Comparison of ENCODE assay signal across 12 cellular contexts in genomic region chr7:44486693-44487092, GRCh38. TPM values are rescaled to one million over a fixed set of nuclear protein-coding genes. Genes with fewer than 3 reads are reported as not detected.
DNase-seq lines count a peak whose midpoint lies in the region; ATAC-seq and TF ChIP-seq lines count a peak whose summit lies in the region.
"Had no signal": no experiment of that assay in that cellular context is flagged by ENCODE, and none has a peak within 500 bp of the region (broad histone marks: within the 10 kb centered on the region; RNA-seq: fewer than 3 reads in every experiment).

No MANE protein-coding gene starts in this region.

- peak overlapping the region; percentile 17 for H3K27ac Mint-ChIP-seq in MCF 10A (ENCODE audit: low read depth, unreplicated experiment)
- peak overlapping the region; percentile 38 for H3K27ac Mint-ChIP-seq in T-helper 2 cell treated with Interferon-gamma antibody and Interleukin-4, amounts not matched to agents 5 μg/mL and 100 μg/mL, for 36 hours

- no peak overlapping the region for H3K27ac ChIP-seq in breast epithelium
- no peak overlapping the region for H3K27ac ChIP-seq in fibroblast of lung (ENCODE audit: insufficient read depth, low read length)
- H3K27ac ChIP-seq: KMS-11 had no signal

- H3K27me3 Mint-ChIP-seq in MCF 10A (ENCODE audit: insufficient read depth, unreplicated experiment) = no peaks in the 10 kb centered on the region
- no peaks in the 10 kb centered on the region for H3K27me3 Mint-ChIP-seq in T-helper 2 cell treated with Interferon-gamma antibody and Interleukin-4, amounts not matched to agents 5 μg/mL and 100 μg/mL, for 36 hours (ENCODE audit: low read depth)

- BruUV-seq in MCF 10A (replicated peaks; lab: Mats Ljungman, UMichigan) = no TSS peak

- no peak for TF ChIP-seq POLR2A in breast epithelium (IDR thresholded peaks at IDR 0.05)

- H3K4me1 ChIP-seq in breast epithelium (peaks cover 5 to 10% of the 10 kb centered on the region in 2 donors), fibroblast of lung (ENCODE audit: control insufficient read depth, extremely low read depth, insufficient read depth, low read length) (no peaks in the 10 kb centered on the region)

- intact Hi-C loops in MCF 10A (cut with micrococcal nuclease) (loop anchor here (1.0 kb wide), 1 partner anchor 79 kb away; no protein-coding TSS in a partner anchor), breast epithelium (cut with DNase I; ENCODE audit: low total_unique reads) (no loop called here)

- CTCF ChIA-PET in MCF 10A (lab: Yijun Ruan, JAX) = interaction anchor here (0.7 to 3.1 kb wide), 3 partner anchors 8 to 111 kb away, joined by 3 to 17 read pairs (median 4); no protein-coding TSS in a partner anchor

- TF ChIP-seq CTCF in MCF 10A (IDR thresholded peaks at IDR 0.05; ENCODE audit: unreplicated experiment) = no peak
- no peak for TF ChIP-seq CTCF in breast epithelium (IDR thresholded peaks at IDR 0.05)
- peak in 1 of 2 donors; percentile 19 for TF ChIP-seq CTCF in fibroblast of lung (conservative IDR thresholded peaks at IDR 0.05 in 1 of 2, IDR thresholded peaks at IDR 0.05 in 1 of 2; ENCODE audit: low read depth in 1 of 2, low read length in 2 of 2)

- H3K9me3 Mint-ChIP-seq in MCF 10A (ENCODE audit: unreplicated experiment) = no peaks in the 10 kb centered on the region
- H3K9me3 Mint-ChIP-seq in T-helper 2 cell treated with Interferon-gamma antibody and Interleukin-4, amounts not matched to agents 5 μg/mL and 100 μg/mL, for 36 hours = peaks cover 19% of the 10 kb centered on the region

- H3K4me1 Mint-ChIP-seq in MCF 10A (ENCODE audit: insufficient read depth, unreplicated experiment) = peaks cover 49% of the 10 kb centered on the region
- peaks cover 46% of the 10 kb centered on the region for H3K4me1 Mint-ChIP-seq in T-helper 2 cell treated with Interferon-gamma antibody and Interleukin-4, amounts not matched to agents 5 μg/mL and 100 μg/mL, for 36 hours (ENCODE audit: low read depth)

- H3K4me3 ChIP-seq in breast epithelium = no peak overlapping the region
- H3K4me3 ChIP-seq in fibroblast of lung (replicated peaks in 1 of 4; ENCODE audit: control extremely low read depth in 1 of 4, insufficient read depth in 1 of 4, low read depth in 3 of 4, low read length in 4 of 4) = no peak overlapping the region

- H3K79me2 ChIP-seq in fibroblast of lung (ENCODE audit: control insufficient read depth, insufficient read depth, low read length) = peaks cover 52% of the 10 kb centered on the region

- no peaks in the 10 kb centered on the region for H4K20me1 ChIP-seq in fibroblast of lung (ENCODE audit: control insufficient read depth, extremely low read depth, insufficient read depth, low read length)

- POLR2A ChIA-PET in MCF 10A (lab: Yijun Ruan, JAX) = interaction anchor here (0.7 to 1.7 kb wide), 5 partner anchors 10 to 95 kb away, joined by 3 to 6 read pairs (median 4); partner anchors contain the start of gene DDX56

- ATAC-seq in HG03039 (IDR thresholded peaks at IDR 0.05; ENCODE audit: unreplicated experiment) = no peak

- H3K36me3 Mint-ChIP-seq in MCF 10A (ENCODE audit: insufficient read depth, unreplicated experiment) = peaks cover 41% of the 10 kb centered on the region
- H3K36me3 Mint-ChIP-seq in T-helper 2 cell treated with Interferon-gamma antibody and Interleukin-4, amounts not matched to agents 5 μg/mL and 100 μg/mL, for 36 hours (ENCODE audit: low read depth) = peaks cover 55% of the 10 kb centered on the region

- no peak overlapping the region for H2AFZ ChIP-seq in fibroblast of lung (ENCODE audit: low read length)

- H3K9me3 ChIP-seq in breast epithelium (peaks cover 0 to 8% of the 10 kb centered on the region in 2 donors), fibroblast of lung (ENCODE audit: control insufficient read depth, insufficient read depth, low read depth, low read length) (no peaks in the 10 kb centered on the region)
- H3K9me3 ChIP-seq: Caco-2 had no signal

- DNase-seq in MCF 10A (ENCODE audit: unreplicated experiment) (peak; percentile 49), breast epithelium (ENCODE audit: low spot score in 2 of 2) (no peak), fibroblast of lung (ENCODE audit: low read depth in 2 of 2) (peak; percentile 37 to 53), stromal cell of bone marrow (ENCODE audit: low read depth) (peak; percentile 31), midbrain (lab: John Stamatoyannopoulos, UW) (no peak), NCI-H526 treated with DMSO at 0.1 percent for 48 hours (lab: John Stamatoyannopoulos, UW) (no peak)
- DNase-seq in T-helper 2 cell treated with Interferon-gamma antibody and Interleukin-4, amounts not matched to agents 5 μg/mL and 100 μg/mL, for 36 hours (ENCODE audit: low spot score) = no peak
- DNase-seq: activated naive CD4-positive, alpha-beta T cell treated with anti-CD3 and anti-CD28 coated beads, Interleukin-2, amount 50 U/mL, for 16 hours; Caco-2; hypothalamus had no signal

- H3K4me2 ChIP-seq in fibroblast of lung (ENCODE audit: extremely low read depth, insufficient read depth, low read length) = peak overlapping the region; percentile 15
- H3K4me2 ChIP-seq: KMS-11 had no signal

- no peaks in the 10 kb centered on the region for H3K36me3 ChIP-seq in breast epithelium
- H3K36me3 ChIP-seq in fibroblast of lung (ENCODE audit: control insufficient read depth, insufficient read depth, low read length) = peaks cover 13% of the 10 kb centered on the region

- H3K4me3 Mint-ChIP-seq in MCF 10A (ENCODE audit: unreplicated experiment) = peak overlapping the region; percentile 52
- H3K4me3 Mint-ChIP-seq in T-helper 2 cell treated with Interferon-gamma antibody and Interleukin-4, amounts not matched to agents 5 μg/mL and 100 μg/mL, for 36 hours = peak overlapping the region; percentile 37

- H3K27me3 ChIP-seq in breast epithelium = no peaks in the 10 kb centered on the region
- H3K27me3 ChIP-seq in fibroblast of lung (ENCODE audit: control insufficient read depth, insufficient read depth, low read length) = no peaks in the 10 kb centered on the region

- H3K9ac ChIP-seq in fibroblast of lung (ENCODE audit: insufficient read depth, low read length) = no peak overlapping the region
- H3K9ac ChIP-seq: KMS-11 had no signal

RNA-seq across cellular contexts. Expression of gene NUDCD3, which starts 3.8 kb away (rescaled TPM):
- total RNA-seq in MCF 10A (2022) (85.5 and 87.7 TPM in 2 replicates), breast epithelium (10 to 100 TPM; 52.1 to 64.0 (median 60.0) TPM), fibroblast of lung (67.0 and 68.7 TPM in 2 replicates)
- 51.9 and 65.1 TPM in 2 replicates for polyA plus RNA-seq in fibroblast of lung
- polyA plus RNA-seq in fibroblast of lung (2012) = 65.5 and 82.2 TPM in 2 replicates
- 85.5 and 127 TPM in 2 replicates for polyA minus RNA-seq in fibroblast of lung (ENCODE audit: low replicate concordance)

RNA-seq across cellular contexts. Expression of gene NPC1L1, which starts 54.4 kb away (rescaled TPM):
- total RNA-seq in MCF 10A (2022) = 0.07 TPM in 1 of 2 replicates, not detected in the other
- under 1 TPM; 0.16 to 0.33 (median 0.29) TPM for total RNA-seq in breast epithelium
- under 0.01 TPM in 2 replicates for total RNA-seq in fibroblast of lung
- polyA plus RNA-seq in fibroblast of lung = 0.05 and 0.09 TPM in 2 replicates
- polyA plus RNA-seq in fibroblast of lung (2012) = 0.02 and 0.09 TPM in 2 replicates
- 1.3 TPM in 1 of 2 replicates, not detected in the other for polyA minus RNA-seq in fibroblast of lung (ENCODE audit: low replicate concordance)

Comparison
In these comparisons a context has a peak if more than half of its experiments do, and no peak if none do; other contexts are left out.
1. DNase-seq: peak in MCF 10A (single experiment), fibroblast of lung (2 of 2) and stromal cell of bone marrow (single experiment); none in breast epithelium (0 of 2), T-helper 2 cell treated with Interferon-gamma antibody and Interleukin-4, amounts not matched to agents 5 μg/mL and 100 μg/mL, for 36 hours (single experiment), midbrain (single experiment) and NCI-H526 treated with DMSO at 0.1 percent for 48 hours (single experiment).